8 cellular contexts compared by ENCODE assay signal in genomic region chr11:90222459-90223247, GRCh38.
DNase-seq lines count a peak whose midpoint lies in the region; ATAC-seq, FAIRE-seq and TF ChIP-seq lines count a peak whose summit lies in the region.

Gene CHORDC1, minus strand, starts transcription at chr11:90223049. Its CDS starts 95 bp downstream, at chr11:90222954.

- H3K4me1 ChIP-seq in HUES48 (ENCODE audit: control insufficient read depth, insufficient read depth, low read length): peaks cover 27% of the 10 kb centered on the region
- peaks cover 28% of the 10 kb centered on the region for H3K4me1 ChIP-seq in OCI-LY3 (ENCODE audit: low read length)

- FAIRE-seq in D721Med (lab: Jason Lieb, UNC): no peak

- H3K9me3 ChIP-seq in HUES48 (ENCODE audit: control insufficient read depth, insufficient read depth, low read length): no peaks in the 10 kb centered on the region
- H3K9me3 ChIP-seq in OCI-LY3 (ENCODE audit: insufficient read depth, low read length): no peaks in the 10 kb centered on the region

- peaks cover 58% of the 10 kb centered on the region for H3K79me2 ChIP-seq in OCI-LY3 (ENCODE audit: low read length)

- H3K9ac ChIP-seq in HUES48 (ENCODE audit: low read depth, low read length) (peak within 1 kb of the TSS; percentile 89), OCI-LY3 (ENCODE audit: low read length) (peak within 1 kb of the TSS; percentile 80)

- peak; percentile 94 for ATAC-seq in GM21423 (IDR thresholded peaks at IDR 0.05; ENCODE audit: unreplicated experiment)

- H3K4me3 ChIP-seq in HUES48 (ENCODE audit: low read depth, low read length): peak within 1 kb of the TSS; percentile 94
- H3K4me3 ChIP-seq in OCI-LY3 (ENCODE audit: low read length): peak within 1 kb of the TSS; percentile 92

- DNase-seq in D721Med (ENCODE audit: insufficient read length, low spot score) (peak; percentile 47), epidermal melanocyte (ENCODE audit: insufficient read length, low spot score) (peak; percentile 70), midbrain (lab: John Stamatoyannopoulos, UW) (peak; percentile 94)
- DNase-seq in activated CD8-positive, alpha-beta memory T cell treated with anti-CD3 and anti-CD28 coated beads, Interleukin-2, amount 50 U/mL, for 48 hours: peak; percentile 98
- peak; percentile 88 to 91 for DNase-seq in stimulated activated CD8-positive, alpha-beta memory T cell treated with anti-CD3 and anti-CD28 coated beads, Interleukin-2, amount 100 ng/mL, for 1 hour (ENCODE audit: low read depth in 2 of 2)

- peak within 1 kb of the TSS; percentile 98 for H2AFZ ChIP-seq in OCI-LY3 (ENCODE audit: low read depth, low read length)

- TF ChIP-seq CTCF in D721Med (IDR thresholded peaks at IDR 0.05; ENCODE audit: insufficient read depth, missing control alignments) (no peak), OCI-LY3 (IDR thresholded peaks at IDR 0.05; ENCODE audit: low read depth, low read length) (no peak)

- H4K20me1 ChIP-seq in OCI-LY3 (ENCODE audit: insufficient read depth, low read length): peaks cover 28% of the 10 kb centered on the region

- H3K27me3 ChIP-seq in HUES48 (ENCODE audit: control insufficient read depth, insufficient read depth, low read length) (no peaks in the 10 kb centered on the region), OCI-LY3 (ENCODE audit: low read depth, low read length) (no peaks in the 10 kb centered on the region)

- H3K4me2 ChIP-seq in OCI-LY3 (ENCODE audit: low read length): peak within 1 kb of the TSS; percentile 76

- peaks cover 7% of the 10 kb centered on the region; the same call in 1 of the 2 replicates for H3K36me3 ChIP-seq in HUES48 (ENCODE audit: control insufficient read depth, insufficient read depth, low read length)
- peaks cover 13% of the 10 kb centered on the region for H3K36me3 ChIP-seq in OCI-LY3 (replicated peaks; ENCODE audit: low read depth, low read length)

- peak within 1 kb of the TSS; percentile 90 for H3K27ac ChIP-seq in HUES48 (ENCODE audit: low read depth, low read length)
- peak within 1 kb of the TSS; percentile 56 for H3K27ac ChIP-seq in OCI-LY3 (ENCODE audit: low read length)

Comparison
In these comparisons a context has a peak if more than half of its experiments do, and no peak if none do; other contexts are left out.
1. Peak in every context shown above with its lines: DNase-seq, ATAC-seq, H3K4me3 ChIP-seq and H3K27ac ChIP-seq.
2. DNase-seq: peak in every context shown above with its lines; median percentile 98 in activated CD8-positive, alpha-beta memory T cell treated with anti-CD3 and anti-CD28 coated beads, Interleukin-2, amount 50 U/mL, for 48 hours; 94 in midbrain; 90 in stimulated activated CD8-positive, alpha-beta memory T cell treated with anti-CD3 and anti-CD28 coated beads, Interleukin-2, amount 100 ng/mL, for 1 hour; 70 in epidermal melanocyte; 47 in D721Med.